In the genomic region with DNA sequence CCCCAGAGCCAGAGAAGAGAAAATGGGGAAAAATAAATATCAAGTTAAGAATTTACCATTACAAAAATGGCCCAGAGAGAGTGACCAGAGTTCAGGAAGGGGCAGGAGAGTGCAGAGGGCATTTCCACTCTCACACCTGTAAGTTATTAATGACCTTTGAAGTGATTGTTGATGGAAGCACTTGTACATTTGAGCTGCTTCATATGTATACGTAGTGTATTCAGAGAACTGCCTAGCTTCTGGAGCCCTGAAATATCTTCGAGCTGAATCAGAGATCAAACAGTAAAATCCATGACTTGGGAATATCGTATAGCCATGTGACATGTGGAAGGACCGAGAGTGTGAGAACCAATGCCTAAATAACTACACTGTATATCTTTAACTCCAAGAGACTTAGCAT, we compare ENCODE assay signal across 25 cellular contexts. TPM values are rescaled to one million over a fixed set of nuclear protein-coding genes. Genes with fewer than 3 reads are reported as not detected.
A peak's percentile ranks its signal among the peaks of the same experiment; 100 is the strongest.
DNase-seq lines count a peak whose midpoint lies in the region; ATAC-seq, FAIRE-seq and TF ChIP-seq lines count a peak whose summit lies in the region.
"Had no signal": no experiment of that assay in that cellular context is flagged by ENCODE, and none has a peak within 500 bp of the region (broad histone marks: within the 10 kb centered on the region; RNA-seq: fewer than 3 reads in every experiment).

No MANE protein-coding gene starts in this region.

- no peak overlapping the region for H3K4me3 ChIP-seq in fibroblast of the aortic adventitia (ENCODE audit: low read depth, low read length)
- no peak overlapping the region for H3K4me3 ChIP-seq in small intestine (ENCODE audit: low read depth in 1 of 2, low read length in 2 of 2)
- H3K4me3 ChIP-seq in vagina = no peak overlapping the region
- H3K4me3 ChIP-seq: K562, psoas muscle, tibial artery had no signal

- no peak for FAIRE-seq in small intestine (lab: Jason Lieb, UNC)
- FAIRE-seq: A204.1, K562, keratinocyte had no signal

- TF ChIP-seq CTCF in fibroblast of the aortic adventitia (IDR thresholded peaks at IDR 0.05; ENCODE audit: insufficient read depth, low read length) = no peak
- no peak for TF ChIP-seq CTCF in vagina (IDR thresholded peaks at IDR 0.05)

- H3K27ac ChIP-seq in small intestine (ENCODE audit: low read depth in 1 of 2, low read length in 1 of 2) (no peak overlapping the region), vagina (no peak overlapping the region)
- H3K27ac ChIP-seq: psoas muscle, tibial artery had no signal

- DNase-seq in NCI-H1417 (lab: John Stamatoyannopoulos, UW) (peak in 2 of 3 experiments; percentile 49 to 86), NCI-H1417 treated with DMSO at 0.1 percent for 48 hours (lab: John Stamatoyannopoulos, UW) (no peak), NCI-H460 (ENCODE audit: extremely low read depth, low read depth) (peak; percentile 26), fibroblast of the aortic adventitia (ENCODE audit: low read depth) (peak; percentile 10), small intestine (peak; percentile 25), T-helper 2 cell (no peak), vagina (ENCODE audit: extremely low spot score in 2 of 2) (no peak)
- DNase-seq: activated B cell treated with CpG ODN at 0.5 μM for 24 hours; activated CD8-positive, alpha-beta memory T cell treated with anti-CD3 and anti-CD28 coated beads for 24 hours; activated naive CD8-positive, alpha-beta T cell treated with anti-CD3 and anti-CD28 coated beads, Interleukin-2, amount 50 U/mL, for 24 hours; caudate nucleus; effector CD4-positive, alpha-beta T cell; nephron progenitor cell; psoas muscle; T-helper 17 cell; tibial artery had no signal

- H3K36me3 ChIP-seq in small intestine (ENCODE audit: control insufficient read depth in 2 of 2, insufficient read depth in 2 of 2, low read length in 2 of 2) (no peaks in the 10 kb centered on the region), vagina (no peaks in the 10 kb centered on the region)
- H3K36me3 ChIP-seq: tibial artery had no signal

- no peaks in the 10 kb centered on the region for H3K9me3 ChIP-seq in small intestine (ENCODE audit: control insufficient read depth, low read depth)
- no peaks in the 10 kb centered on the region for H3K9me3 ChIP-seq in vagina
- H3K9me3 ChIP-seq: psoas muscle, tibial artery had no signal

- H3K4me1 ChIP-seq in small intestine (ENCODE audit: control insufficient read depth in 2 of 2, insufficient read depth in 1 of 2, low read depth in 1 of 2, low read length in 1 of 2) (no peaks in the 10 kb centered on the region), vagina (no peaks in the 10 kb centered on the region)
- H3K4me1 ChIP-seq: psoas muscle, tibial artery had no signal

- intact Hi-C loops in vagina (cut with DNase I) = no loop called here

- TF ChIP-seq POLR2A in vagina (IDR thresholded peaks at IDR 0.05) = no peak

- ATAC-seq in GM18520 (IDR thresholded peaks at IDR 0.05; ENCODE audit: unreplicated experiment) = no peak
- ATAC-seq: activated naive CD8-positive, alpha-beta T cell treated with anti-CD3 and anti-CD28 coated beads, Interleukin-2, amount 50 U/mL, for 24 hours; K562; psoas muscle; Right ventricle myocardium inferior; stimulated activated memory B cell treated with anti-CD40 and anti-IgM and Interleukin-4, amounts not matched to agents 10 μg/mL and 1 μg/mL and 100 μg/mL, for 72 hours; T-helper 17 cell had no signal

- 26 to 46% (median 40%) methylated on average over 4 of the region's 4 CpGs for WGBS in small intestine, 3 donors

- H3K27me3 ChIP-seq in small intestine (ENCODE audit: control insufficient read depth in 2 of 2, insufficient read depth in 2 of 2, low read length in 2 of 2) (no peaks in the 10 kb centered on the region), vagina (no peaks in the 10 kb centered on the region)
- H3K27me3 ChIP-seq: tibial artery had no signal

RNA-seq across cellular contexts. Expression of a gene that starts 49.2 kb away (rescaled TPM):
- 8.5 and 15.7 TPM in 2 replicates for total RNA-seq in NCI-H460 (2014; rRNA removed; shearing (Covaris generic))
- polyA plus RNA-seq in NCI-H460 (2014; cell fraction: nucleus; rRNA removed) = 5.9 and 6.9 TPM in 2 replicates
- total RNA-seq in fibroblast of the aortic adventitia (ENCODE audit: low replicate concordance) (22.1 and 23.8 TPM in 2 replicates), vagina (33.4 TPM)
- polyA plus RNA-seq in small intestine = 10 to 100 TPM in 2 of 3 donors, 1 to 10 TPM in 1; 3.0 to 18.6 (median 11.0) TPM

RNA-seq across cellular contexts. Expression of a gene that starts 58.2 kb away (rescaled TPM):
- 4.2 and 4.4 TPM in 2 replicates for total RNA-seq in NCI-H460 (2014; rRNA removed; shearing (Covaris generic))
- 4.8 and 6.4 TPM in 2 replicates for polyA plus RNA-seq in NCI-H460 (2014; cell fraction: nucleus; rRNA removed)
- not detected in 2 replicates for total RNA-seq in fibroblast of the aortic adventitia (ENCODE audit: low replicate concordance)
- under 1 TPM in 1 of 3 donors, not detected in 2; 0.04 TPM for polyA plus RNA-seq in small intestine
- not detected for total RNA-seq in vagina
- total RNA-seq: activated B cell treated with CpG ODN at 0.5 μM for 24 hours, fibroblast of lung, mesenteric fat pad, psoas muscle, Right ventricle myocardium inferior, T-helper 17 cell had no signal
- polyA plus RNA-seq: CD14-positive monocyte, fibroblast of lung, keratinocyte had no signal

Comparison
In these comparisons a context has a peak if more than half of its experiments do, and no peak if none do; other contexts are left out.
1. DNase-seq: peak in NCI-H1417 (2 of 3), NCI-H460 (single experiment), fibroblast of the aortic adventitia (single experiment) and small intestine (single experiment); none in NCI-H1417 treated with DMSO at 0.1 percent for 48 hours (single experiment), T-helper 2 cell (0 of 5) and vagina (0 of 2).